Comparison of ENCODE assay signal across 12 cellular contexts in genomic region chr10:13716161-13717071, GRCh38.
DNase-seq lines count a peak whose midpoint lies in the region; ATAC-seq and TF ChIP-seq lines count a peak whose summit lies in the region.
"Had no signal": no experiment of that assay in that cellular context is flagged by ENCODE, and none has a peak within 500 bp of the region (broad histone marks: within the 10 kb centered on the region; RNA-seq: fewer than 3 reads in every experiment).

No MANE protein-coding gene starts in this region.

- no peaks in the 10 kb centered on the region for H3K36me3 Mint-ChIP-seq in effector memory CD8-positive, alpha-beta T cell (ENCODE audit: insufficient read depth)

- peak overlapping the region in 3 of 4 donors; percentile 13 to 62 (median 49) for H3K27ac ChIP-seq in upper lobe of left lung

- peaks cover 0 to 7% of the 10 kb centered on the region in 2 donors for H3K9me3 Mint-ChIP-seq in effector memory CD8-positive, alpha-beta T cell
- H3K9me3 Mint-ChIP-seq: brain had no signal

- WGBS in upper lobe of left lung, 2 donors, result 67 to 69% methylated on average over 9 of the region's 9 CpGs

- peak in 1 of 2 donors; percentile 58 for ATAC-seq in upper lobe of left lung (ENCODE audit: low FRiP score in 2 of 2)
- ATAC-seq in effector memory CD8-positive, alpha-beta T cell (replicated peaks), result no peak
- ATAC-seq: activated T-cell treated with anti-CD3 and anti-CD28 coated beads, Interleukin-2, amount 50 U/mL, for 4 hours; K562 had no signal

- H3K4me1 ChIP-seq in upper lobe of left lung, result peaks cover 31 to 45% (median 38%) of the 10 kb centered on the region in 4 donors

- H3K27ac Mint-ChIP-seq in effector memory CD8-positive, alpha-beta T cell, result no peak overlapping the region

- no peak overlapping the region for H3K4me3 ChIP-seq in upper lobe of left lung
- H3K4me3 ChIP-seq: K562 had no signal

- peaks cover 7 to 12% of the 10 kb centered on the region in 2 donors for H3K4me1 Mint-ChIP-seq in effector memory CD8-positive, alpha-beta T cell (ENCODE audit: low read depth in 2 of 2)

- no peak overlapping the region for H3K4me3 Mint-ChIP-seq in effector memory CD8-positive, alpha-beta T cell
- H3K4me3 Mint-ChIP-seq: activated T-cell treated with anti-CD3 and anti-CD28 coated beads, Interleukin-2, amount 50 U/mL, for 4 hours; brain had no signal

- peaks cover 31 to 48% of the 10 kb centered on the region in 2 donors for H3K27me3 Mint-ChIP-seq in effector memory CD8-positive, alpha-beta T cell
- H3K27me3 Mint-ChIP-seq: brain had no signal

- no peaks in the 10 kb centered on the region for H3K27me3 ChIP-seq in upper lobe of left lung

- H3K9me3 ChIP-seq in upper lobe of left lung, result no peaks in the 10 kb centered on the region

- no peak for TF ChIP-seq POLR2A in upper lobe of left lung (IDR thresholded peaks at IDR 0.05)

- TF ChIP-seq EP300 in upper lobe of left lung (IDR thresholded peaks at IDR 0.05), result no peak

- no peaks in the 10 kb centered on the region for H3K36me3 ChIP-seq in upper lobe of left lung

- DNase-seq in HT1080 (ENCODE audit: low read depth) (peak; percentile 81), brain pericyte (ENCODE audit: low read depth, low spot score) (peak; percentile 56), left kidney (ENCODE audit: low read depth, low spot score) (peak; percentile 63), upper lobe of left lung (no peak), ecto neural progenitor cell (ENCODE audit: low spot score) (no peak)
- no peak for DNase-seq in effector memory CD8-positive, alpha-beta T cell
- no peak for DNase-seq in activated effector memory CD4-positive, alpha-beta T cell treated with anti-CD3 and anti-CD28 coated beads, Interleukin-2, amount 50 U/mL, for 16 hours
- DNase-seq: activated T-cell treated with anti-CD3 and anti-CD28 coated beads, Interleukin-2, amount 50 U/mL, for 4 hours; left cardiac atrium; NCI-H2171 treated with DMSO at 0.1 percent for 48 hours had no signal

- TF ChIP-seq CTCF in upper lobe of left lung (IDR thresholded peaks at IDR 0.05), result no peak

Comparison
In these comparisons a context has a peak if more than half of its experiments do, and no peak if none do; other contexts are left out.
1. DNase-seq: peak in HT1080 (single experiment), brain pericyte (single experiment) and left kidney (single experiment); none in upper lobe of left lung (0 of 2), effector memory CD8-positive, alpha-beta T cell (0 of 3), activated effector memory CD4-positive, alpha-beta T cell treated with anti-CD3 and anti-CD28 coated beads, Interleukin-2, amount 50 U/mL, for 16 hours (single experiment) and ecto neural progenitor cell (single experiment).